Comparison of ENCODE assay signal across 30 cellular contexts in genomic region chr9:6937209-6937608, GRCh38.
"Had no signal": no experiment of that assay in that cellular context is flagged by ENCODE, and none has a peak within 500 bp of the region (broad histone marks: within the 10 kb centered on the region; RNA-seq: fewer than 3 reads in every experiment).

No MANE protein-coding gene starts in this region.

- H2AFZ ChIP-seq: neural progenitor cell had no signal

- H3K9me3 ChIP-seq: heart left ventricle, left lung, lower lobe of right lung, neutrophil, ovary, sigmoid colon, spleen, tibial nerve had no signal

- H3K4me2 ChIP-seq: neural progenitor cell had no signal

- H3K4me3 ChIP-seq: heart left ventricle, left lung, lower lobe of right lung, neural progenitor cell, ovary, sigmoid colon, spleen, tibial nerve had no signal

- DNase-seq: heart left ventricle; hypothalamus; immature natural killer cell; kidney; left colon; left lung; lower lobe of right lung; mammary epithelial cell; mesendoderm; naive B cell; natural killer cell; nephron progenitor cell; occipital lobe; ovary; retina; right cardiac atrium; sigmoid colon; small intestine; spleen; stimulated activated CD4-positive, alpha-beta T cell treated with anti-CD3 and anti-CD28 coated beads, Interleukin-2, amount 100 ng/mL, for 48 hours; stimulated activated CD4-positive, alpha-beta T cell treated with anti-CD3 and anti-CD28 coated beads, Interleukin-4, amount 100 ng/mL, for 4 hours; stimulated activated CD8-positive, alpha-beta memory T cell treated with anti-CD3 and anti-CD28 coated beads, Interleukin-4, amount 100 ng/mL, for 48 hours; stimulated activated naive CD4-positive, alpha-beta T cell treated with Interleukin-2 at 50 U/mL for 16 hours; stimulated activated naive CD8-positive, alpha-beta T cell treated with anti-CD3 and anti-CD28 coated beads, Interleukin-15, amount 100 ng/mL, for 72 hours; substantia nigra had no signal

- H3K36me3 ChIP-seq: heart left ventricle, left lung, lower lobe of right lung, neural progenitor cell, neutrophil, ovary, sigmoid colon, tibial nerve had no signal

- H3K27ac ChIP-seq: heart left ventricle, left lung, lower lobe of right lung, neural progenitor cell, neutrophil, ovary, sigmoid colon, spleen, tibial nerve had no signal

- H3K27me3 ChIP-seq: heart left ventricle, left lung, neural progenitor cell, neutrophil, ovary, sigmoid colon, spleen, tibial nerve had no signal

- ATAC-seq: heart left ventricle; left colon; left lung; lower lobe of right lung; natural killer cell; right cardiac atrium; stimulated activated memory B cell treated with anti-CD40 and anti-IgM and Interleukin-4, amounts not matched to agents 10 μg/mL and 1 μg/mL and 100 μg/mL, for 72 hours; stimulated activated naive CD8-positive, alpha-beta T cell treated with anti-CD3 and anti-CD28 coated beads, Interleukin-15, amount 100 ng/mL, for 72 hours had no signal

- H3K4me1 ChIP-seq: lower lobe of right lung, neural progenitor cell had no signal

- H3K9ac ChIP-seq: neural progenitor cell had no signal

- FAIRE-seq: islet of Langerhans, kidney, small intestine had no signal
